In the genomic region with DNA sequence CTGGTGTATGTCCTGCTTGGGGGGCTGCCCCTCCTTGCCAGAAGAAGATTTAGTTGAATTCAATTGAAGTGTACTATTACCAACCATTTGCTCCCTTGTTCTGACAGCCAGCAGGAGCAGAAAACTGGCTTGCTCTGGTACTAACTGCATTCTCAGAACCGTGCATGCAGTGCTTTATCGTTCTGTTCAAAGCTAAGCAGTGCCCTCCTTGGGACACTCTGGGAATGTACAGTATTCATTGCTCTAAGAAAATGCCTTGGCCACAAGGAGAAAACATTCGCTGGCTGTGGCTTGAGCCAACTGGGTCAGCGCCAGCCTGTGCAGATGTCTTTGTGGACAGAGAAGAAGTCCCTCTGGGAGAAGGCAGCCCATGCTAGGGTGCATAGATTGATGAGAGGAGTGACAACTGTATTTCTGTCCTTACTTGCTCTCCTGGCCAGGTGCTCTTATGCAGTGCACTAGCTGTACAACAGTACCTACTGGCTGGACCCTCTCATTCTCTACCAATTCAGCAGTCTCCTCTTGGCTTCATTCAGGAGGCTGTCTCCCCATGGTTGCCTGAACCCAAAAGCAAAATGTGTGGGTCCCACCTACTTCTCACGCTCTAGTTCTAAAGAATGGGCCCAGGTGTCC, we compare ENCODE assay signal across 8 cellular contexts.
DNase-seq lines count a peak whose midpoint lies in the region; ATAC-seq, FAIRE-seq and TF ChIP-seq lines count a peak whose summit lies in the region.

No MANE protein-coding gene starts in this region.

- H3K27ac ChIP-seq in 22Rv1, result no peak overlapping the region

- H3K4me3 ChIP-seq in cardiac fibroblast (replicated peaks in 1 of 2; ENCODE audit: low read depth in 2 of 2, low read length in 2 of 2), result no peak overlapping the region

- no peak overlapping the region for H3K4me3 Mint-ChIP-seq in activated T-helper 17 cell treated with anti-CD3 and anti-CD28 coated beads, Interleukin-2, amount 50 U/mL, for 72 hours

- H3K4me1 Mint-ChIP-seq in activated T-helper 17 cell treated with anti-CD3 and anti-CD28 coated beads, Interleukin-2, amount 50 U/mL, for 72 hours, result peaks cover 2% of the 10 kb centered on the region

- H3K27me3 Mint-ChIP-seq in activated T-helper 17 cell treated with anti-CD3 and anti-CD28 coated beads, Interleukin-2, amount 50 U/mL, for 72 hours, result peaks cover 15% of the 10 kb centered on the region

- peak; percentile 39 for ATAC-seq in GM18868 (IDR thresholded peaks at IDR 0.05; ENCODE audit: unreplicated experiment)
- ATAC-seq in activated T-helper 17 cell treated with anti-CD3 and anti-CD28 coated beads, Interleukin-2, amount 50 U/mL, for 72 hours (replicated peaks), result no peak

- H3K9me3 Mint-ChIP-seq in activated T-helper 17 cell treated with anti-CD3 and anti-CD28 coated beads, Interleukin-2, amount 50 U/mL, for 72 hours, result no peaks in the 10 kb centered on the region

- DNase-seq in NCI-H524 (lab: John Stamatoyannopoulos, UW) (peak; percentile 47 to 75), cardiac fibroblast (ENCODE audit: low read depth in 2 of 2) (peak; percentile 92 to 95), kidney glomerular epithelial cell (lab: John Stamatoyannopoulos, UW) (peak; percentile 75), superior temporal gyrus (ENCODE audit: extremely low spot score) (peak; percentile 90), GM12892 (ENCODE audit: insufficient read length) (no peak)

- no peaks in the 10 kb centered on the region for H3K36me3 Mint-ChIP-seq in activated T-helper 17 cell treated with anti-CD3 and anti-CD28 coated beads, Interleukin-2, amount 50 U/mL, for 72 hours (ENCODE audit: low read depth)

- no peak overlapping the region for H3K27ac Mint-ChIP-seq in activated T-helper 17 cell treated with anti-CD3 and anti-CD28 coated beads, Interleukin-2, amount 50 U/mL, for 72 hours

- peak; percentile 74 for TF ChIP-seq CTCF in 22Rv1 (IDR thresholded peaks at IDR 0.05)
- TF ChIP-seq CTCF in cardiac fibroblast (IDR thresholded peaks at IDR 0.05; ENCODE audit: low read depth, low read length), result peak; percentile 74

- no peak for FAIRE-seq in GM12892 (lab: Jason Lieb, UNC)

- no peak for TF ChIP-seq POLR2A in GM12892 (IDR thresholded peaks at IDR 0.05; ENCODE audit: low read depth, low read length)
